In genomic region chr12:107884769-107885694, GRCh38 we compare ENCODE assay signal across 8 cellular contexts.
DNase-seq lines count a peak whose midpoint lies in the region; ATAC-seq and TF ChIP-seq lines count a peak whose summit lies in the region.

No MANE protein-coding gene starts in this region.

- H3K27ac ChIP-seq in DOHH2 (ENCODE audit: low read depth, low read length) (no peak overlapping the region), psoas muscle (no peak overlapping the region)

- H3K79me2 ChIP-seq in DOHH2 (ENCODE audit: control insufficient read depth, low read length) = no peaks in the 10 kb centered on the region

- H3K4me1 ChIP-seq in DOHH2 (ENCODE audit: control insufficient read depth, low read length) (no peaks in the 10 kb centered on the region), psoas muscle (no peaks in the 10 kb centered on the region)

- H3K27me3 Mint-ChIP-seq in activated T-cell treated with anti-CD3 and anti-CD28 coated beads, Interleukin-2, amount 50 U/mL, for 4 hours (ENCODE audit: low read depth) = peaks cover 8% of the 10 kb centered on the region

- H3K9me3 ChIP-seq in DOHH2 (ENCODE audit: control insufficient read depth, insufficient read depth, low read length) = no peaks in the 10 kb centered on the region
- no peaks in the 10 kb centered on the region for H3K9me3 ChIP-seq in psoas muscle

- H3K9me3 Mint-ChIP-seq in activated T-cell treated with anti-CD3 and anti-CD28 coated beads, Interleukin-2, amount 50 U/mL, for 4 hours = no peaks in the 10 kb centered on the region

- H3F3A ChIP-seq in DOHH2 (ENCODE audit: control insufficient read depth, insufficient read depth) = no peaks in the 10 kb centered on the region

- no peak overlapping the region for H3K4me2 ChIP-seq in DOHH2 (ENCODE audit: low read length)

- peaks cover 2% of the 10 kb centered on the region for H3K4me1 Mint-ChIP-seq in activated T-cell treated with anti-CD3 and anti-CD28 coated beads, Interleukin-2, amount 50 U/mL, for 4 hours (ENCODE audit: low read depth)

- WGBS in psoas muscle, 3 donors = 12 to 14% (median 13%) methylated on average over 7 of the region's 7 CpGs

- H3K27me3 ChIP-seq in DOHH2 (ENCODE audit: control insufficient read depth, low read length) (peaks cover 9% of the 10 kb centered on the region), psoas muscle (ENCODE audit: insufficient read depth in 3 of 3, low read length in 2 of 3) (peaks cover 0 to 3% (median 0%) of the 10 kb centered on the region in 3 donors)

- peak; percentile 50 for ATAC-seq in HG02623 (IDR thresholded peaks at IDR 0.05; ENCODE audit: unreplicated experiment)
- peak; percentile 58 to 60 for ATAC-seq in activated T-cell treated with anti-CD3 and anti-CD28 coated beads, Interleukin-2, amount 50 U/mL, for 4 hours
- no peak for ATAC-seq in psoas muscle
- ATAC-seq in HG03520 (IDR thresholded peaks at IDR 0.05; ENCODE audit: unreplicated experiment) = no peak

- intact Hi-C loops in psoas muscle (cut with DNase I) = loop anchor here in 1 of 2 donors (5.0 to 10.0 kb wide), 2 partner anchors 120 to 208 kb away; partner anchors contain the start of gene PRDM4

- DNase-seq in NCI-H526 (lab: John Stamatoyannopoulos, UW) = peak; percentile 10 to 69
- no peak for DNase-seq in activated T-cell treated with anti-CD3 and anti-CD28 coated beads, Interleukin-2, amount 50 U/mL, for 4 hours
- DNase-seq in foreskin melanocyte = peak; percentile 20
- peak in 1 of 2 donors; percentile 31 for DNase-seq in psoas muscle
- no peak for DNase-seq in T-helper 9 cell

- H3K9me2 ChIP-seq in DOHH2 (replicated peaks; ENCODE audit: control insufficient read depth, low read length) = no peaks in the 10 kb centered on the region

- no peaks in the 10 kb centered on the region for H4K20me1 ChIP-seq in DOHH2 (ENCODE audit: control insufficient read depth, insufficient read depth, low read depth, low read length)

- TF ChIP-seq CTCF in DOHH2 (IDR thresholded peaks at IDR 0.05; ENCODE audit: low read depth, low read length, poor library complexity, severe bottlenecking) (peak; percentile 79), psoas muscle (IDR thresholded peaks at IDR 0.05) (peak; percentile 47)

- no peaks in the 10 kb centered on the region for H3K36me3 ChIP-seq in DOHH2 (ENCODE audit: control insufficient read depth, low read length)
- no peaks in the 10 kb centered on the region for H3K36me3 ChIP-seq in psoas muscle (ENCODE audit: insufficient read depth in 1 of 2, low read depth in 1 of 2)

- H3K4me3 ChIP-seq in DOHH2 (ENCODE audit: low read length) = no peak overlapping the region
- H3K4me3 ChIP-seq in psoas muscle = no peak overlapping the region

- H3K36me3 Mint-ChIP-seq in activated T-cell treated with anti-CD3 and anti-CD28 coated beads, Interleukin-2, amount 50 U/mL, for 4 hours (ENCODE audit: insufficient read depth) = no peaks in the 10 kb centered on the region

- no peak overlapping the region for H3K4me3 Mint-ChIP-seq in activated T-cell treated with anti-CD3 and anti-CD28 coated beads, Interleukin-2, amount 50 U/mL, for 4 hours

Comparison
In these comparisons a context has a peak if more than half of its experiments do, and no peak if none do; other contexts are left out.
1. ATAC-seq: peak in HG02623 (single experiment) and activated T-cell treated with anti-CD3 and anti-CD28 coated beads, Interleukin-2, amount 50 U/mL, for 4 hours (2 of 2); none in psoas muscle (0 of 4) and HG03520 (single experiment).
2. DNase-seq: peak in NCI-H526 (2 of 2) and foreskin melanocyte (single experiment); none in activated T-cell treated with anti-CD3 and anti-CD28 coated beads, Interleukin-2, amount 50 U/mL, for 4 hours (single experiment) and T-helper 9 cell (single experiment).